In the genomic region with DNA sequence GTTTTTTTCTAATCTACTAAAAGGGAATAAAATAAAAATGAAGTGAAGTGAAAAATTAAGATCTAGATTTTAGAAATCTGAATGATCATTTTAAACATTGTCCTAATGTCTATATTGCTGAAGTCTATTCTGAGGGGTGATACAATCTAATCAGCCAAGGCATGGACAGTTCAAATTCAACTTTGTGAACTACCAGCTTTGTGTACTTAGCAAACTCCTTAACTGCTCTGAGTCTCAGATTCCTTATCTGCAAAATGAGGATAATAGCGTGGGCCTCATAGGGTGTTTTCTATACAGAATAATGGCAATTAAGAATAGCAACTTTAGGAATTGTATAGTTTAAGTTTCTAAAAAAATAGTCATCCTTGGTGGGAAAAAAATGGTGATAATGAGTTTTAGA, we compare ENCODE assay signal across 27 cellular contexts.
"Had no signal": no experiment of that assay in that cellular context is flagged by ENCODE, and none has a peak within 500 bp of the region (broad histone marks: within the 10 kb centered on the region; RNA-seq: fewer than 3 reads in every experiment).

No MANE protein-coding gene starts in this region.

- H3K4me3 ChIP-seq: left ventricle myocardium inferior, lung, pancreas, prostate gland, skin epidermis, suprapubic skin, thoracic aorta, tibial artery, upper lobe of right lung had no signal

- H3K9me3 ChIP-seq: left ventricle myocardium inferior, pancreas, prostate gland, suprapubic skin, thoracic aorta, tibial artery, upper lobe of right lung had no signal

- H3K27me3 ChIP-seq: pancreas, suprapubic skin, tibial artery, upper lobe of right lung had no signal

- H3K36me3 ChIP-seq: prostate gland had no signal

- H3K27ac ChIP-seq: left ventricle myocardium inferior, pancreas, prostate gland, skin epidermis, suprapubic skin, thoracic aorta, tibial artery, upper lobe of right lung had no signal

- H3K4me1 ChIP-seq: left ventricle myocardium inferior, pancreas, prostate gland, suprapubic skin, tibial artery, upper lobe of right lung had no signal

- ATAC-seq: natural killer cell treated with Interleukin-12 subunit alpha and Interleukin-12 subunit beta and Interleukin-15 and Interleukin-18, amount 100 ng/mL, for 72 hours; pancreas; right cardiac atrium; sciatic nerve; stimulated activated naive B cell treated with anti-CD40 and anti-IgM and Interleukin-4, amounts not matched to agents 10 μg/mL and 1 μg/mL and 100 μg/mL, for 72 hours; upper lobe of right lung had no signal

- DNase-seq: hypothalamus; immature natural killer cell; kidney; left ventricle myocardium inferior; mesendoderm; naive B cell; nucleus accumbens; pancreas; posterior cingulate gyrus; retina; right cardiac atrium; stimulated activated CD4-positive, alpha-beta T cell treated with anti-CD3 and anti-CD28 coated beads, Interleukin-12 subunit alpha, Interleukin-12 subunit beta, amount 100 ng/mL, for 4 hours; stimulated activated CD4-positive, alpha-beta T cell treated with anti-CD3 and anti-CD28 coated beads, Interleukin-15, amount 100 ng/mL, for 24 hours; stimulated activated CD4-positive, alpha-beta T cell treated with anti-CD3 and anti-CD28 coated beads, Interleukin-2, amount 100 ng/mL, for 24 hours; stimulated activated CD4-positive, alpha-beta T cell treated with anti-CD3 and anti-CD28 coated beads, Interleukin-4, amount 100 ng/mL, for 1 hour; stimulated activated naive B cell treated with anti-CD40 and anti-IgM and Interleukin-4, amounts not matched to agents 10 μg/mL and 1 μg/mL and 100 μg/mL, for 72 hours; tibial artery; trophoblast cell; upper lobe of right lung had no signal

- FAIRE-seq: kidney, urothelium cell line had no signal
